ENCODE assay signal across 1 cellular context in the genomic region with DNA sequence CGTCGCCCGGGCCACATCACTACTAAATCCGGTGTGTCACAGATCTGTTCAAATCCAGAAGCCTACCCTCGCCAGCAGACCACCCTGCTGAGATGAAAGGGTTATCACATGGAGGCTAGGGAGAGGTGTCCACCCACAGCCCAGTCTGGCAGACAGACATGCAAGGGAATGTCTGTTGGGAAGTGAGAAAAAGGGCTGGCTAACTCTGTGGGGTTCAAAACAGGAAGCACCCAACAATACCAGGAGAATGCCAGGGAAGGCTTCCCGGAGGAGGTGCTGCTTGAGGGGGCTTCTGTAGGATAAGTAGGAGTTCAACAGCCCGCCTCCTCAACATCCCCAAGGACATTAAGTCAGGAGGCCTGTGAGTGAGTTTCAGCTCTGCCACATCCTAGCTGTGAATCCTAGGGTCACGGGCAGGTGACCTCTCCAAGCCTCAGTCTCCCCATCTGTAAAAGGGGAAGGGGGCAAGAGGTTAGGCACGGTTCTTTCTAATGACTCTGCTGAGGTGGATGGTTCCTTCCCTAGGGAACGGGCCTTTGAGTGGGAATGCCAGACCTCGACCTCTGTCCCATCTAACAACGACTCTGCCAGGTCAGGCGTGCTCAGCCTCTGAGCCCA.
TF ChIP-seq lines count a peak whose summit lies in the region.

No MANE protein-coding gene starts in this region.

TF ChIP-seq in K562, 482 proteins besides CTCF, POLR2A, EP300 and RAD21:
- TF ChIP-seq SMARCA5 (IDR thresholded peaks at IDR 0.05) (peak; percentile 86; the same call in 1 of the 2 replicates), RCOR1 (IDR thresholded peaks at IDR 0.05; ENCODE audit: borderline replicate concordance in 1 of 2, low read depth in 2 of 2, low read length in 2 of 2) (peak in 1 of 2 experiments; percentile 72; a peak in 2 of 4 replicates), ESRRA (IDR thresholded peaks at IDR 0.05; ENCODE audit: borderline replicate concordance, low read depth) (peak; percentile 98), KDM5B (IDR thresholded peaks at IDR 0.05; ENCODE audit: insufficient replicate concordance, low read depth, low read length) (peak; percentile 17), SMAD3 (CRISPR knock-in tag; conservative IDR thresholded peaks at IDR 0.05) (no peak), MTF1 (CRISPR knock-in tag; IDR thresholded peaks at IDR 0.05; ENCODE audit: borderline replicate concordance) (no peak), KDM1A (IDR thresholded peaks at IDR 0.05) (peak in 1 of 2 experiments; percentile 66; a peak in 1 of 4 replicates), ZNF707 (CRISPR knock-in tag; conservative IDR thresholded peaks at IDR 0.05) (no peak), ZNF436 (CRISPR knock-in tag; IDR thresholded peaks at IDR 0.05) (peak; percentile 67; the same call in 1 of the 2 replicates), MCM7 (IDR thresholded peaks at IDR 0.05) (no peak), HDAC2 (IDR thresholded peaks at IDR 0.05) (peak; percentile 69; the same call in 1 of the 2 replicates), ZFP36 (IDR thresholded peaks at IDR 0.05; ENCODE audit: low read depth, low read length, partially characterized antibody) (peak; percentile 91), GATAD2A (IDR thresholded peaks at IDR 0.05) (no peak), SIN3A (IDR thresholded peaks at IDR 0.05; ENCODE audit: borderline replicate concordance in 2 of 2, control insufficient read depth in 1 of 2, low read depth in 2 of 2, low read length in 2 of 2) (0 out of 4 replicates have a peak, but pooled peaks of 1 of the 2 experiments have one; percentile 50), NFXL1 (CRISPR knock-in tag; IDR thresholded peaks at IDR 0.05) (no peak), DIDO1 (tag; IDR thresholded peaks at IDR 0.05; ENCODE audit: low read depth) (no peak), BCOR (IDR thresholded peaks at IDR 0.05) (peak; percentile 86), ZNF507 (tag; conservative IDR thresholded peaks at IDR 0.05) (no peak), NR2C2 (CRISPR knock-in tag; IDR thresholded peaks at IDR 0.05) (no peak), NR2C2 (tag; IDR thresholded peaks at IDR 0.05) (0 out of 2 replicates have a peak, but pooled peaks have one; percentile 41), RBM25 (IDR thresholded peaks at IDR 0.05; ENCODE audit: low read depth, low read length, severe bottlenecking) (peak; percentile 83), ZNF76 (CRISPR knock-in tag; IDR thresholded peaks at IDR 0.05; ENCODE audit: borderline replicate concordance) (no peak)
- TF ChIP-seq, protein P1, sequence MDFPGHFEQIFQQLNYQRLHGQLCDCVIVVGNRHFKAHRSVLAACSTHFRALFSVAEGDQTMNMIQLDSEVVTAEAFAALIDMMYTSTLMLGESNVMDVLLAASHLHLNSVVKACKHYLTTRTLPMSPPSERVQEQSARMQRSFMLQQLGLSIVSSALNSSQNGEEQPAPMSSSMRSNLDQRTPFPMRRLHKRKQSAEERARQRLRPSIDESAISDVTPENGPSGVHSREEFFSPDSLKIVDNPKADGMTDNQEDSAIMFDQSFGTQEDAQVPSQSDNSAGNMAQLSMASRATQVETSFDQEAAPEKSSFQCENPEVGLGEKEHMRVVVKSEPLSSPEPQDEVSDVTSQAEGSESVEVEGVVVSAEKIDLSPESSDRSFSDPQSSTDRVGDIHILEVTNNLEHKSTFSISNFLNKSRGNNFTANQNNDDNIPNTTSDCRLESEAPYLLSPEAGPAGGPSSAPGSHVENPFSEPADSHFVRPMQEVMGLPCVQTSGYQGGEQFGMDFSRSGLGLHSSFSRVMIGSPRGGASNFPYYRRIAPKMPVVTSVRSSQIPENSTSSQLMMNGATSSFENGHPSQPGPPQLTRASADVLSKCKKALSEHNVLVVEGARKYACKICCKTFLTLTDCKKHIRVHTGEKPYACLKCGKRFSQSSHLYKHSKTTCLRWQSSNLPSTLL (IDR thresholded peaks at IDR 0.05) = no peak
- TF ChIP-seq, protein P2, sequence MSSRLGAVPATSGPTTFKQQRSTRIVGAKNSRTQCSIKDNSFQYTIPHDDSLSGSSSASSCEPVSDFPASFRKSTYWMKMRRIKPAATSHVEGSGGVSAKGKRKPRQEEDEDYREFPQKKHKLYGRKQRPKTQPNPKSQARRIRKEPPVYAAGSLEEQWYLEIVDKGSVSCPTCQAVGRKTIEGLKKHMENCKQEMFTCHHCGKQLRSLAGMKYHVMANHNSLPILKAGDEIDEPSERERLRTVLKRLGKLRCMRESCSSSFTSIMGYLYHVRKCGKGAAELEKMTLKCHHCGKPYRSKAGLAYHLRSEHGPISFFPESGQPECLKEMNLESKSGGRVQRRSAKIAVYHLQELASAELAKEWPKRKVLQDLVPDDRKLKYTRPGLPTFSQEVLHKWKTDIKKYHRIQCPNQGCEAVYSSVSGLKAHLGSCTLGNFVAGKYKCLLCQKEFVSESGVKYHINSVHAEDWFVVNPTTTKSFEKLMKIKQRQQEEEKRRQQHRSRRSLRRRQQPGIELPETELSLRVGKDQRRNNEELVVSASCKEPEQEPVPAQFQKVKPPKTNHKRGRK (tag; IDR thresholded peaks at IDR 0.05) = no peak
- TF ChIP-seq, protein P3, sequence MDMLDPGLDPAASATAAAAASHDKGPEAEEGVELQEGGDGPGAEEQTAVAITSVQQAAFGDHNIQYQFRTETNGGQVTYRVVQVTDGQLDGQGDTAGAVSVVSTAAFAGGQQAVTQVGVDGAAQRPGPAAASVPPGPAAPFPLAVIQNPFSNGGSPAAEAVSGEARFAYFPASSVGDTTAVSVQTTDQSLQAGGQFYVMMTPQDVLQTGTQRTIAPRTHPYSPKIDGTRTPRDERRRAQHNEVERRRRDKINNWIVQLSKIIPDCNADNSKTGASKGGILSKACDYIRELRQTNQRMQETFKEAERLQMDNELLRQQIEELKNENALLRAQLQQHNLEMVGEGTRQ (CRISPR knock-in tag; IDR thresholded peaks at IDR 0.05) = no peak
- TF ChIP-seq, protein P4, sequence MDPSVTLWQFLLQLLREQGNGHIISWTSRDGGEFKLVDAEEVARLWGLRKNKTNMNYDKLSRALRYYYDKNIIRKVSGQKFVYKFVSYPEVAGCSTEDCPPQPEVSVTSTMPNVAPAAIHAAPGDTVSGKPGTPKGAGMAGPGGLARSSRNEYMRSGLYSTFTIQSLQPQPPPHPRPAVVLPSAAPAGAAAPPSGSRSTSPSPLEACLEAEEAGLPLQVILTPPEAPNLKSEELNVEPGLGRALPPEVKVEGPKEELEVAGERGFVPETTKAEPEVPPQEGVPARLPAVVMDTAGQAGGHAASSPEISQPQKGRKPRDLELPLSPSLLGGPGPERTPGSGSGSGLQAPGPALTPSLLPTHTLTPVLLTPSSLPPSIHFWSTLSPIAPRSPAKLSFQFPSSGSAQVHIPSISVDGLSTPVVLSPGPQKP (CRISPR knock-in tag; IDR thresholded peaks at IDR 0.05) = no peak
- TF ChIP-seq, protein P5, sequence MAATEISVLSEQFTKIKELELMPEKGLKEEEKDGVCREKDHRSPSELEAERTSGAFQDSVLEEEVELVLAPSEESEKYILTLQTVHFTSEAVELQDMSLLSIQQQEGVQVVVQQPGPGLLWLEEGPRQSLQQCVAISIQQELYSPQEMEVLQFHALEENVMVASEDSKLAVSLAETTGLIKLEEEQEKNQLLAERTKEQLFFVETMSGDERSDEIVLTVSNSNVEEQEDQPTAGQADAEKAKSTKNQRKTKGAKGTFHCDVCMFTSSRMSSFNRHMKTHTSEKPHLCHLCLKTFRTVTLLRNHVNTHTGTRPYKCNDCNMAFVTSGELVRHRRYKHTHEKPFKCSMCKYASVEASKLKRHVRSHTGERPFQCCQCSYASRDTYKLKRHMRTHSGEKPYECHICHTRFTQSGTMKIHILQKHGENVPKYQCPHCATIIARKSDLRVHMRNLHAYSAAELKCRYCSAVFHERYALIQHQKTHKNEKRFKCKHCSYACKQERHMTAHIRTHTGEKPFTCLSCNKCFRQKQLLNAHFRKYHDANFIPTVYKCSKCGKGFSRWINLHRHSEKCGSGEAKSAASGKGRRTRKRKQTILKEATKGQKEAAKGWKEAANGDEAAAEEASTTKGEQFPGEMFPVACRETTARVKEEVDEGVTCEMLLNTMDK (IDR thresholded peaks at IDR 0.05; ENCODE audit: borderline replicate concordance, insufficient read depth, low read depth, low read length, poor library complexity, severe bottlenecking) = no peak
- TF ChIP-seq, protein P6, sequence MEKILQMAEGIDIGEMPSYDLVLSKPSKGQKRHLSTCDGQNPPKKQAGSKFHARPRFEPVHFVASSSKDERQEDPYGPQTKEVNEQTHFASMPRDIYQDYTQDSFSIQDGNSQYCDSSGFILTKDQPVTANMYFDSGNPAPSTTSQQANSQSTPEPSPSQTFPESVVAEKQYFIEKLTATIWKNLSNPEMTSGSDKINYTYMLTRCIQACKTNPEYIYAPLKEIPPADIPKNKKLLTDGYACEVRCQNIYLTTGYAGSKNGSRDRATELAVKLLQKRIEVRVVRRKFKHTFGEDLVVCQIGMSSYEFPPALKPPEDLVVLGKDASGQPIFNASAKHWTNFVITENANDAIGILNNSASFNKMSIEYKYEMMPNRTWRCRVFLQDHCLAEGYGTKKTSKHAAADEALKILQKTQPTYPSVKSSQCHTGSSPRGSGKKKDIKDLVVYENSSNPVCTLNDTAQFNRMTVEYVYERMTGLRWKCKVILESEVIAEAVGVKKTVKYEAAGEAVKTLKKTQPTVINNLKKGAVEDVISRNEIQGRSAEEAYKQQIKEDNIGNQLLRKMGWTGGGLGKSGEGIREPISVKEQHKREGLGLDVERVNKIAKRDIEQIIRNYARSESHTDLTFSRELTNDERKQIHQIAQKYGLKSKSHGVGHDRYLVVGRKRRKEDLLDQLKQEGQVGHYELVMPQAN (IDR thresholded peaks at IDR 0.05; ENCODE audit: borderline replicate concordance) = 0 out of 2 replicates have a peak, but pooled peaks have one; percentile 13
